ENCODE assay signal across 8 cellular contexts in genomic region chr14:88562532-88562830, GRCh38. TPM values are rescaled to one million over a fixed set of nuclear protein-coding genes. Genes with fewer than 3 reads are reported as not detected.
DNase-seq lines count a peak whose midpoint lies in the region; ATAC-seq and TF ChIP-seq lines count a peak whose summit lies in the region.

No MANE protein-coding gene starts in this region.

- in situ Hi-C loops in transverse colon (cut with MboI; ENCODE audit: low pct_ligation_motif_present in 1 of 4, low pct_unique_long_range_greater_than_20kb in 1 of 4, low sequenced_read_pairs in 3 of 4), result loop anchor here in 3 of 4 donors (5.0 to 25.0 kb wide), 3 partner anchors 68 to 375 kb away; no protein-coding TSS in a partner anchor

- H3K4me1 Mint-ChIP-seq in activated naive CD4-positive, alpha-beta T cell treated with anti-CD3 and anti-CD28 coated beads for 36 hours (ENCODE audit: low read depth), result peaks cover 29% of the 10 kb centered on the region

- H3K27ac ChIP-seq in liver (ENCODE audit: low read depth in 1 of 2, low read length in 2 of 2) (peak overlapping the region; percentile 93 to 97), transverse colon (peak overlapping the region; percentile 95 to 98 (median 97))

- ATAC-seq in HG02571 (IDR thresholded peaks at IDR 0.05; ENCODE audit: unreplicated experiment), result no peak

- TF ChIP-seq RAD21 in liver (IDR thresholded peaks at IDR 0.05), result no peak

- H3K27me3 Mint-ChIP-seq in activated naive CD4-positive, alpha-beta T cell treated with anti-CD3 and anti-CD28 coated beads for 36 hours (ENCODE audit: low read depth), result peaks cover 9% of the 10 kb centered on the region

- H3K4me3 ChIP-seq in adipocyte (ENCODE audit: low read length) (peak overlapping the region; percentile 96), liver (ENCODE audit: low read depth in 1 of 3, low read length in 3 of 3) (peak overlapping the region; percentile 88 to 100 (median 97)), transverse colon (peak overlapping the region; percentile 59 to 94 (median 92))

- CTCF ChIA-PET in activated naive CD4-positive, alpha-beta T cell treated with anti-CD3 and anti-CD28 coated beads for 36 hours (lab: Charles Lee), result no interaction called here

- H3K4me1 ChIP-seq in adipocyte (ENCODE audit: control insufficient read depth, insufficient read depth, low read length) (peaks cover 17% of the 10 kb centered on the region), liver (ENCODE audit: control insufficient read depth in 4 of 4, insufficient read depth in 4 of 4, low read length in 3 of 4) (peaks cover 1 to 24% (median 12%) of the 10 kb centered on the region in 4 donors), transverse colon (peaks cover 6 to 25% (median 14%) of the 10 kb centered on the region in 4 donors)

- peaks cover 12% of the 10 kb centered on the region for H3K36me3 Mint-ChIP-seq in activated naive CD4-positive, alpha-beta T cell treated with anti-CD3 and anti-CD28 coated beads for 36 hours (ENCODE audit: low read depth)

- H3K36me3 ChIP-seq in adipocyte (ENCODE audit: control insufficient read depth, insufficient read depth, low read length, severe bottlenecking), result peaks cover 4% of the 10 kb centered on the region
- no peaks in the 10 kb centered on the region for H3K36me3 ChIP-seq in liver (ENCODE audit: control insufficient read depth in 4 of 4, insufficient read depth in 3 of 4, low read depth in 1 of 4, low read length in 3 of 4)
- no peaks in the 10 kb centered on the region for H3K36me3 ChIP-seq in transverse colon

- intact Hi-C loops in activated naive CD4-positive, alpha-beta T cell treated with anti-CD3 and anti-CD28 coated beads for 36 hours (cut with micrococcal nuclease), result loop anchor here (1.0 to 10.0 kb wide), 9 partner anchors 11 to 1392 kb away; partner anchors contain the start of genes EFCAB11, GALC, GPR65 and SPATA7
- intact Hi-C loops in transverse colon (cut with DNase I; ENCODE audit: low total_unique reads), result no loop called here

- WGBS in liver, result 21% methylated on average over 5 of the region's 5 CpGs
- 23 to 57% methylated on average over 1 to 5 of the region's 5 CpGs for WGBS in transverse colon (ENCODE audit: low coverage in 1 of 2), 2 donors

- no peak for DNase-seq in activated naive CD4-positive, alpha-beta T cell treated with anti-CD3 and anti-CD28 coated beads for 36 hours
- no peak for DNase-seq in activated naive CD4-positive, alpha-beta T cell treated with Interleukin-2 at 50 U/mL for 16 hours
- DNase-seq in adipocyte (ENCODE audit: low read depth) (no peak), transverse colon (no peak), HuH-7.5 (ENCODE audit: low spot score) (no peak), NCI-H748 treated with DMSO at 0.1 percent for 48 hours (lab: John Stamatoyannopoulos, UW) (no peak)

- no peaks in the 10 kb centered on the region for H3K9me3 ChIP-seq in adipocyte (ENCODE audit: control insufficient read depth, low read length)
- H3K9me3 ChIP-seq in liver (ENCODE audit: control insufficient read depth in 4 of 4, low read length in 3 of 4), result no peaks in the 10 kb centered on the region
- no peaks in the 10 kb centered on the region for H3K9me3 ChIP-seq in transverse colon

- H3K27me3 ChIP-seq in adipocyte (replicated peaks; ENCODE audit: control insufficient read depth, insufficient read depth, low read length), result no peaks in the 10 kb centered on the region
- H3K27me3 ChIP-seq in liver (ENCODE audit: control insufficient read depth in 4 of 4, insufficient read depth in 4 of 4, low read length in 3 of 4), result no peaks in the 10 kb centered on the region
- no peaks in the 10 kb centered on the region for H3K27me3 ChIP-seq in transverse colon

- TF ChIP-seq POLR2A in transverse colon (IDR thresholded peaks at IDR 0.05), result no peak

- TF ChIP-seq CTCF in liver (IDR thresholded peaks at IDR 0.05; ENCODE audit: low read depth, low read length, missing input control) (no peak), transverse colon (IDR thresholded peaks at IDR 0.05) (no peak)

- H3K9ac ChIP-seq in adipocyte (ENCODE audit: low read length) (peak overlapping the region; percentile 98), liver (ENCODE audit: low read depth in 1 of 2, low read length in 2 of 2) (peak overlapping the region in 1 of 2 donors; percentile 81)

- no peaks in the 10 kb centered on the region for H3K9me3 Mint-ChIP-seq in activated naive CD4-positive, alpha-beta T cell treated with anti-CD3 and anti-CD28 coated beads for 36 hours

- peak overlapping the region; percentile 54 for H3K27ac Mint-ChIP-seq in activated naive CD4-positive, alpha-beta T cell treated with anti-CD3 and anti-CD28 coated beads for 36 hours

- no peak for TF ChIP-seq EP300 in transverse colon (IDR thresholded peaks at IDR 0.05; ENCODE audit: low read depth)

- peak overlapping the region; percentile 86 for H3K4me3 Mint-ChIP-seq in activated naive CD4-positive, alpha-beta T cell treated with anti-CD3 and anti-CD28 coated beads for 36 hours

TF ChIP-seq in liver, 16 proteins besides CTCF, POLR2A, EP300 and RAD21:
- no peak for TF ChIP-seq EGR1 (IDR thresholded peaks at IDR 0.05; ENCODE audit: low read depth in 2 of 2)
- no peak for TF ChIP-seq FOXA2 (IDR thresholded peaks at IDR 0.05)
- TF ChIP-seq REST (IDR thresholded peaks at IDR 0.05), result no peak
- no peak for TF ChIP-seq GABPA (IDR thresholded peaks at IDR 0.05 in 1 of 2, conservative IDR thresholded peaks at IDR 0.05 in 1 of 2)
- TF ChIP-seq YY1 (IDR thresholded peaks at IDR 0.05), result no peak
- no peak for TF ChIP-seq MAX (IDR thresholded peaks at IDR 0.05)
- no peak for TF ChIP-seq SP1 (IDR thresholded peaks at IDR 0.05)
- TF ChIP-seq FOXA1 (IDR thresholded peaks at IDR 0.05), result no peak
- no peak for TF ChIP-seq NR2F2 (IDR thresholded peaks at IDR 0.05)
- TF ChIP-seq TAF1 (conservative IDR thresholded peaks at IDR 0.05), result no peak
- no peak for TF ChIP-seq RXRA (IDR thresholded peaks at IDR 0.05)
- no peak for TF ChIP-seq HNF4G (IDR thresholded peaks at IDR 0.05)
- no peak for TF ChIP-seq HNF4A (conservative IDR thresholded peaks at IDR 0.05)
- TF ChIP-seq ATF3 (IDR thresholded peaks at IDR 0.05), result no peak
- no peak for TF ChIP-seq ZBTB33 (IDR thresholded peaks at IDR 0.05)
- no peak for TF ChIP-seq JUND (IDR thresholded peaks at IDR 0.05)

RNA-seq across cellular contexts. Expression of gene ZC3H14, which starts 0.4 kb away (rescaled TPM):
- 10 to 100 TPM; 33.3 to 37.9 TPM for total RNA-seq in activated naive CD4-positive, alpha-beta T cell treated with anti-CD3 and anti-CD28 coated beads for 36 hours
- total RNA-seq in liver (10 to 100 TPM; 28.5 to 54.5 TPM), transverse colon (100 to 1,000 TPM in 1 of 4 donors, 10 to 100 TPM in 3; 29.9 to 103 (median 81.0) TPM)
- 10 to 100 TPM; 22.4 to 34.9 TPM for polyA plus RNA-seq in liver

RNA-seq across cellular contexts. Expression of gene PTPN21, which starts 7.7 kb away (rescaled TPM):
- total RNA-seq in activated naive CD4-positive, alpha-beta T cell treated with anti-CD3 and anti-CD28 coated beads for 36 hours, result under 1 TPM in 1 of 2 experiments, not detected in 1; 0.17 TPM
- total RNA-seq in liver (1 to 10 TPM; 2.1 to 7.2 TPM), transverse colon (10 to 100 TPM; 27.8 to 38.5 (median 28.9) TPM)
- 1 to 10 TPM; 2.5 to 3.7 TPM for polyA plus RNA-seq in liver
